Comparison of ENCODE assay signal across 30 cellular contexts in the genomic region with DNA sequence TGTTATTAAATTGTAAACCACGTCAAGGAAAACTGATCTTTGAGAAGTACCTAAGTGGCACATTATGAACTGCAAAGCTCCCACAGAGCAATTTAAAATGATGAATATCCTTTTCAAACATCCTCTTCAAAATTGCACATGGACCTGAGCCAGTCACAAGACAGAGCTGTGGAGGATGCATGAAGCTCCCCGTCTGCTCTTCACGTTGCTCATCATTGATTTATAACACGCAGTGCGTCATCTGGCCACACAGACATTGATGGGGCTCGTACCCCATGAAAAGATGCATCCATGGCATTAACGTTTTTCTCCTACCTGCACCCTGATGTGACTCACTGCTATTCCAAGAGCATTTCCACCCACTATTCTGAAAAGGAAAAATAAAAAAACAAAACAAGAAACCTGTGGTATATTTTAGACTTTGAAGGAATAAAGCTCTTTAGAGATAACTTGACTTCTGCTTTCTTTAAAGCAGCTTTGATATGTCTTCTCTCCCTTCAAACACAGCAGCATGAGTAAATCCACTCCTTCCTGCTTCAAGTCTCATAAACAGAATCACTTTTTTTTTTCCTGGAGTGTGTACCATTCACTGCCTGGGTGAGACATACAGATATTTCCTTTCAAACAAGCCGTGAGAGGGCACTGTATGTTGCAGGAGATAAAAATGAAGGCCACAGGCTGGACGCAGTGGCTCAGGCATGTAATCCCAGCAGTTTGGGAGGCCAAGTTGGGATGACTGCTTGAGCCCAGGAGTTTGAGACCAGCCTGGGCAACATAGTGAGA. TPM values are rescaled to one million over a fixed set of nuclear protein-coding genes. Genes with fewer than 3 reads are reported as not detected.
DNase-seq lines count a peak whose midpoint lies in the region; ATAC-seq and TF ChIP-seq lines count a peak whose summit lies in the region.
"Had no signal": no experiment of that assay in that cellular context is flagged by ENCODE, and none has a peak within 500 bp of the region (broad histone marks: within the 10 kb centered on the region; RNA-seq: fewer than 3 reads in every experiment).

No MANE protein-coding gene starts in this region.

- no peaks in the 10 kb centered on the region for H3K27me3 ChIP-seq in lower lobe of right lung (ENCODE audit: low read depth)
- H3K27me3 ChIP-seq: ovary, right atrium auricular region, testis, vagina had no signal

- no peaks in the 10 kb centered on the region for H3K36me3 ChIP-seq in lower lobe of right lung
- H3K36me3 ChIP-seq: esophagus muscularis mucosa, gastrocnemius medialis, left lung, ovary, right atrium auricular region, vagina had no signal

- no peak overlapping the region for H3K4me3 ChIP-seq in lower lobe of right lung
- H3K4me3 ChIP-seq: esophagus muscularis mucosa, gastrocnemius medialis, left lung, ovary, right atrium auricular region, testis, vagina had no signal

- no peak overlapping the region for H3K27ac ChIP-seq in lower lobe of right lung
- H3K27ac ChIP-seq: esophagus muscularis mucosa, gastrocnemius medialis, left lung, ovary, right atrium auricular region, testis, vagina had no signal

- H3K9me3 ChIP-seq in lower lobe of right lung = no peaks in the 10 kb centered on the region
- H3K9me3 ChIP-seq: esophagus muscularis mucosa, gastrocnemius medialis, left lung, ovary, right atrium auricular region, testis, vagina had no signal

- no peaks in the 10 kb centered on the region for H3K4me1 ChIP-seq in lower lobe of right lung
- H3K4me1 ChIP-seq: esophagus muscularis mucosa, gastrocnemius medialis, left lung, right atrium auricular region, testis, vagina had no signal

- ATAC-seq in omental fat pad (ENCODE audit: low FRiP score) (peak; percentile 94), HG02610 (IDR thresholded peaks at IDR 0.05; ENCODE audit: unreplicated experiment) (no peak), lower lobe of right lung (no peak), HG03521 (IDR thresholded peaks at IDR 0.05; ENCODE audit: unreplicated experiment) (no peak)
- ATAC-seq: activated CD8-positive, alpha-beta memory T cell treated with anti-CD3 and anti-CD28 coated beads, Interleukin-2, amount 10 ng/mL, durations not matched to agents 7 days and 5 days; activated naive CD4-positive, alpha-beta T cell treated with anti-CD3 and anti-CD28 coated beads, Interleukin-2, amount 50 U/mL, for 72 hours; gastrocnemius medialis; left lung; natural killer cell had no signal

- intact Hi-C loops in lower lobe of right lung (cut with DNase I) = no loop called here

- TF ChIP-seq CTCF in omental fat pad (IDR thresholded peaks at IDR 0.05) = no peak
- no peak for TF ChIP-seq CTCF in lower lobe of right lung (IDR thresholded peaks at IDR 0.05)

- peak; percentile 76 for DNase-seq in DMS79 treated with DMSO at 0.1 percent for 48 hours (lab: John Stamatoyannopoulos, UW)
- DNase-seq in NCI-H187 treated with DMSO at 0.1 percent for 48 hours (lab: John Stamatoyannopoulos, UW) = peak; percentile 86
- DNase-seq in OCI-M1 (lab: John Stamatoyannopoulos, UW) = peak; percentile 58
- DNase-seq in omental fat pad (ENCODE audit: low spot score) = no peak
- DNase-seq in lower lobe of right lung = no peak
- DNase-seq: activated CD4-positive, alpha-beta T cell treated with anti-CD3 and anti-CD28 coated beads, Interleukin-2, amount 10 ng/mL, durations not matched to agents 24 days and 14 days; activated CD8-positive, alpha-beta memory T cell treated with anti-CD3 and anti-CD28 coated beads, Interleukin-2, amount 10 ng/mL, durations not matched to agents 7 days and 5 days; aorta; endodermal cell; gastrocnemius medialis; hypothalamus; left lung; midbrain; natural killer cell; NCI-H524 treated with DMSO at 0.1 percent for 48 hours; ovary; stimulated activated naive CD4-positive, alpha-beta T cell treated with Interleukin-2 at 50 U/mL for 16 hours; testis had no signal

RNA-seq across cellular contexts. Expression of a gene that starts 7.1 kb away (rescaled TPM):
- total RNA-seq in omental fat pad (10 to 100 TPM in 2 of 4 donors, 1 to 10 TPM in 1, not detected in 1; 7.8 to 50.5 (median 10.8) TPM), lower lobe of right lung (5.0 TPM)
- total RNA-seq: activated CD8-positive, alpha-beta memory T cell treated with anti-CD3 and anti-CD28 coated beads, Interleukin-2, amount 10 ng/mL, durations not matched to agents 7 days and 5 days; activated naive CD4-positive, alpha-beta T cell treated with anti-CD3 and anti-CD28 coated beads, Interleukin-2, amount 50 U/mL, for 72 hours; activated T-helper 1 cell treated with anti-CD3 and anti-CD28 coated beads, Interleukin-12 subunit alpha, Interleukin-12 subunit beta, Interleukin-2, Interleukin-4 antibody, amounts not matched to agents 30 ng/mL and 10 ng/mL and 1 ng/mL, durations not matched to agents 14 hours and 24 hours and 36 hours; cardiac septum; G401; gastrocnemius medialis; MCF 10A; natural killer cell; SK-MEL-5; T-helper 1 cell treated with Interleukin-12 subunit alpha and Interleukin-12 subunit beta and Interleukin-4 antibody, amounts not matched to agents 30 ng/mL and 1 ng/mL, for 36 hours had no signal

Comparison
In these comparisons a context has a peak if more than half of its experiments do, and no peak if none do; other contexts are left out.
1. DNase-seq: peak in DMS79 treated with DMSO at 0.1 percent for 48 hours (single experiment), NCI-H187 treated with DMSO at 0.1 percent for 48 hours (single experiment) and OCI-M1 (single experiment); none in omental fat pad (single experiment) and lower lobe of right lung (single experiment).